In the genomic region with DNA sequence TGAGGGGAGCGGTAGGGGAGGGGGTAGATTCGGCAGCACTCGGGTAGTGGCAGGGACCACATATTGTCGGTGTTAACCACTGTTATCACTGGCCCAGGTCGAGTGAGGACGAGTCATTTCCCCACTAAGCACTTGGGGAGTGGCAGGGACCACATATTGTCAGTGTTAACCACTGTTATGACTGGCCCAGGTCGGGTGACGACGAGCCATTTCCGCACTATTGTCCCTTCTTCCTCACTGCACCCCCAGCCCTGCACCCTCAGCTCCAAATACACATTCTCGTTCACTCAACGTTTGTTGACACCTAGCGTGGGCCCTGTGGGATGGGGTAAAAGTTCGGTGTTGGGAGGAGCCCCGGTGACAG, we compare ENCODE assay signal across 8 cellular contexts. TPM values are rescaled to one million over a fixed set of nuclear protein-coding genes. Genes with fewer than 3 reads are reported as not detected.
DNase-seq lines count a peak whose midpoint lies in the region; ATAC-seq, FAIRE-seq and TF ChIP-seq lines count a peak whose summit lies in the region.

No MANE protein-coding gene starts in this region.

- POLR2A ChIA-PET in HepG2 (lab: Yijun Ruan, JAX) = interaction anchor here (0.9 to 2.3 kb wide), 4 partner anchors 10 to 35 kb away, joined by 3 to 12 read pairs (median 6); a partner anchor contains a TSS

- intact Hi-C loops in HepG2 (cut with micrococcal nuclease; ENCODE audit: unreplicated experiment) = no loop called here

- H3K4me1 ChIP-seq in astrocyte (ENCODE audit: insufficient read depth, low read length) = peaks cover 21% of the 10 kb centered on the region
- H3K4me1 ChIP-seq in HepG2 (ENCODE audit: insufficient read depth, low read length) = peaks cover 30% of the 10 kb centered on the region

- peaks cover 8% of the 10 kb centered on the region for H3K27me3 Mint-ChIP-seq in astrocyte (ENCODE audit: low read depth, unreplicated experiment)

- H3K27me3 ChIP-seq in astrocyte (ENCODE audit: insufficient read depth, low read length) = no peaks in the 10 kb centered on the region
- peaks cover 0 to 13% of the 10 kb centered on the region in 2 experiments; a peak in 3 of 5 replicates for H3K27me3 ChIP-seq in HepG2 (ENCODE audit: control insufficient read depth in 1 of 2, insufficient read depth in 2 of 2, low read length in 2 of 2)

- H3K9me3 ChIP-seq in SK-N-MC (ENCODE audit: low read depth, low read length) (no peaks in the 10 kb centered on the region), astrocyte (ENCODE audit: insufficient read depth, low read depth, low read length) (no peaks in the 10 kb centered on the region), HepG2 (ENCODE audit: low read length) (no peaks in the 10 kb centered on the region)

- H3K36me3 ChIP-seq in SK-N-MC (ENCODE audit: insufficient read depth, low read length) (peaks cover 14% of the 10 kb centered on the region), astrocyte (ENCODE audit: insufficient read depth, low read length) (no peaks in the 10 kb centered on the region), HepG2 (replicated peaks in 1 of 2; ENCODE audit: control insufficient read depth in 1 of 2, insufficient read depth in 2 of 2, low read length in 2 of 2) (0 out of 5 replicates have a peak, but pooled peaks cover 0 to 4% of the 10 kb centered on the region in 2 experiments)

- TF ChIP-seq CTCF in astrocyte (IDR thresholded peaks at IDR 0.05; ENCODE audit: insufficient read depth, low read depth, low read length) (no peak), HepG2 (CRISPR knock-in tag; IDR thresholded peaks at IDR 0.05) (no peak)

- H4K20me1 ChIP-seq in astrocyte (ENCODE audit: insufficient read depth, low read length) (peaks cover 6% of the 10 kb centered on the region), HepG2 (ENCODE audit: insufficient read depth, low read length) (no peaks in the 10 kb centered on the region)

- TF ChIP-seq EP300 in HepG2 (IDR thresholded peaks at IDR 0.05; ENCODE audit: low read depth in 2 of 2, low read length in 2 of 2) = no peak
- TF ChIP-seq EP300 in HepG2 (CRISPR knock-in tag; IDR thresholded peaks at IDR 0.05; ENCODE audit: borderline replicate concordance) = no peak

- peak overlapping the region; percentile 80 for H3K4me3 Mint-ChIP-seq in astrocyte (ENCODE audit: unreplicated experiment)

- WGBS in HepG2 (ENCODE audit: low lambda C conversion rate) = 59% methylated on average over 13 of the region's 15 CpGs

- no peak for DNase-seq in SK-N-MC (ENCODE audit: low read depth, low spot score)
- no peak for DNase-seq in astrocyte (ENCODE audit: low read depth)
- no peak for DNase-seq in HepG2 (ENCODE audit: low spot score)
- DNase-seq in stimulated activated CD8-positive, alpha-beta memory T cell treated with anti-CD3 and anti-CD28 coated beads, Interleukin-12 subunit alpha, Interleukin-12 subunit beta, amount 100 ng/mL, for 24 hours (ENCODE audit: extremely low read depth) = peak; percentile 54
- no peak for DNase-seq in dedifferentiated amniotic fluid mesenchymal stem cell (ENCODE audit: extremely low spot score)
- no peak for DNase-seq in cerebellum (ENCODE audit: low spot score)

- H2AFZ ChIP-seq in astrocyte (ENCODE audit: low read depth, low read length) (peak overlapping the region; percentile 79), HepG2 (ENCODE audit: low read length) (peak overlapping the region; percentile 54)

- H3K9ac ChIP-seq in SK-N-MC (ENCODE audit: insufficient read length) (peak overlapping the region; percentile 79), astrocyte (ENCODE audit: low read length) (peak overlapping the region; percentile 92), HepG2 (ENCODE audit: insufficient read depth, low read depth, low read length) (peak overlapping the region; percentile 84)

- H3K4me3 ChIP-seq in SK-N-MC = peak overlapping the region; percentile 98
- peak overlapping the region; percentile 91 for H3K4me3 ChIP-seq in astrocyte (ENCODE audit: insufficient read depth, low read depth, low read length)
- H3K4me3 ChIP-seq in HepG2 (replicated peaks in 1 of 3; ENCODE audit: insufficient read depth in 1 of 3, low read depth in 2 of 3, low read length in 3 of 3) = peak overlapping the region; percentile 51 to 80 (median 70)

- H3K36me3 Mint-ChIP-seq in astrocyte (ENCODE audit: low read depth, unreplicated experiment) = peaks cover 2% of the 10 kb centered on the region

- no peak for TF ChIP-seq POLR2A in HepG2 (IDR thresholded peaks at IDR 0.05; ENCODE audit: insufficient read depth in 1 of 2, low read depth in 2 of 2, low read length in 2 of 2)

- no peak for TF ChIP-seq RAD21 in HepG2 (CRISPR knock-in tag; IDR thresholded peaks at IDR 0.05)

- H3K9me3 Mint-ChIP-seq in astrocyte (ENCODE audit: unreplicated experiment) = no peaks in the 10 kb centered on the region

- FAIRE-seq in astrocyte (lab: Jason Lieb, UNC) = no peak
- FAIRE-seq in HepG2 (lab: Jason Lieb, UNC) = no peak

- ATAC-seq in GM18517 (IDR thresholded peaks at IDR 0.05; ENCODE audit: unreplicated experiment) (peak; percentile 55), HG02852 (IDR thresholded peaks at IDR 0.05; ENCODE audit: unreplicated experiment) (peak; percentile 57), HepG2 (peak; percentile 1)

- no peak overlapping the region for H3K27ac ChIP-seq in SK-N-MC
- peak overlapping the region; percentile 28 for H3K27ac ChIP-seq in astrocyte (ENCODE audit: low read depth, low read length)
- peak overlapping the region; percentile 79 for H3K27ac ChIP-seq in HepG2 (ENCODE audit: extremely low read length, insufficient read depth, low read length)

- H3K79me2 ChIP-seq in astrocyte (ENCODE audit: insufficient read depth, low read length) (peaks cover 16% of the 10 kb centered on the region), HepG2 (ENCODE audit: insufficient read depth, low read length) (no peaks in the 10 kb centered on the region)

- H3K4me2 ChIP-seq in astrocyte (ENCODE audit: low read length) (peak overlapping the region; percentile 93), HepG2 (ENCODE audit: low read depth, low read length) (peak overlapping the region; percentile 85)

- BruUV-seq in HepG2 (replicated peaks; lab: Mats Ljungman, UMichigan) = TSS peak; percentile 81

- in situ Hi-C loops in HepG2 (cut with HindIII; ENCODE audit: extremely low pct_ligation_motif_present, low pct_unique_long_range_greater_than_20kb) = no loop called here

- CTCF ChIA-PET in HepG2 (lab: Yijun Ruan, JAX; ENCODE audit: low intra/inter-chr PET ratio, low total read pairs) = no interaction called here

- peaks cover 15% of the 10 kb centered on the region for H3K4me1 Mint-ChIP-seq in astrocyte (ENCODE audit: low read depth, unreplicated experiment)

- peak overlapping the region; percentile 48 for H3K27ac Mint-ChIP-seq in astrocyte (ENCODE audit: unreplicated experiment)

RNA-seq across cellular contexts. Expression of a gene that starts 0.5 kb away (rescaled TPM):
- 32.9 and 35.8 TPM in 2 replicates for total RNA-seq in astrocyte
- 6.7 and 13.7 TPM in 2 replicates for total RNA-seq in HepG2 (2016; rRNA removed; fragmentation: Illumina TruSeq; extraction: Trizol)
- 1.8 and 2.2 TPM in 2 replicates for total RNA-seq in HepG2 (2016; cell fraction: cytosol; rRNA removed; fragmentation: Illumina TruSeq; extraction: Trizol; ENCODE audit: low read depth)
- 8.0 and 12.5 TPM in 2 replicates for total RNA-seq in HepG2 (2016; cell fraction: insoluble cytoplasmic fraction; rRNA removed; fragmentation: Illumina TruSeq; extraction: Trizol)
- 3.0 and 3.5 TPM in 2 replicates for total RNA-seq in HepG2 (2016; cell fraction: membrane; rRNA removed; fragmentation: Illumina TruSeq; extraction: Trizol)
- total RNA-seq in HepG2 (2016; cell fraction: nucleus; rRNA removed; fragmentation: Illumina TruSeq; extraction: Trizol) = 18.3 and 18.9 TPM in 2 replicates
- 10.0 and 10.1 TPM in 2 replicates for polyA plus RNA-seq in HepG2 (2011; rRNA removed)
- polyA plus RNA-seq in HepG2 (2011; cell fraction: cytosol; rRNA removed) = 5.0 and 7.4 TPM in 2 replicates
- 10.6 and 11.1 TPM in 2 replicates for polyA plus RNA-seq in HepG2 (2011; cell fraction: nucleus; rRNA removed)
- polyA plus RNA-seq in HepG2 (2012) = 10.4 and 11.3 TPM in 2 replicates
- polyA plus RNA-seq in HepG2 (2016; cell fraction: cytosol; fragmentation: Illumina TruSeq; extraction: Trizol; ENCODE audit: low read depth) = 0.95 and 1.3 TPM in 2 replicates
- 6.2 and 8.3 TPM in 2 replicates for polyA plus RNA-seq in HepG2 (2016; cell fraction: insoluble cytoplasmic fraction; fragmentation: Illumina TruSeq; extraction: Trizol; ENCODE audit: low read depth)
- polyA plus RNA-seq in HepG2 (2016; cell fraction: membrane; fragmentation: Illumina TruSeq; extraction: Trizol; ENCODE audit: low read depth) = 2.4 TPM in 2 replicates
- 21.3 and 21.9 TPM in 2 replicates for polyA plus RNA-seq in HepG2 (2016; cell fraction: nucleus; fragmentation: Illumina TruSeq; extraction: Trizol; ENCODE audit: insufficient read depth, low read depth)
- 4.3 and 5.8 TPM in 2 replicates for polyA minus RNA-seq in HepG2 (2011; rRNA and poly(A)+ RNA removed; ENCODE audit: low replicate concordance)
- polyA minus RNA-seq in HepG2 (2011; cell fraction: cytosol; rRNA and poly(A)+ RNA removed) = 4.4 and 5.8 TPM in 2 replicates
- 26.1 and 29.2 TPM in 2 replicates for polyA minus RNA-seq in HepG2 (2011; cell fraction: nucleus; rRNA and poly(A)+ RNA removed)
- total RNA-seq in cerebellum = 19.1 TPM

RNA-seq across cellular contexts. Expression of a gene that starts 35.5 kb away (rescaled TPM):
- total RNA-seq in astrocyte (36.0 and 37.2 TPM in 2 replicates), HepG2 (2016; rRNA removed; fragmentation: Illumina TruSeq; extraction: Trizol) (18.5 and 22.6 TPM in 2 replicates), cerebellum (80.1 TPM)
- 2.3 and 2.6 TPM in 2 replicates for total RNA-seq in HepG2 (2016; cell fraction: cytosol; rRNA removed; fragmentation: Illumina TruSeq; extraction: Trizol; ENCODE audit: low read depth)
- total RNA-seq in HepG2 (2016; cell fraction: insoluble cytoplasmic fraction; rRNA removed; fragmentation: Illumina TruSeq; extraction: Trizol) = 18.5 and 23.2 TPM in 2 replicates
- 7.6 and 9.0 TPM in 2 replicates for total RNA-seq in HepG2 (2016; cell fraction: membrane; rRNA removed; fragmentation: Illumina TruSeq; extraction: Trizol)
- 20.3 and 21.3 TPM in 2 replicates for total RNA-seq in HepG2 (2016; cell fraction: nucleus; rRNA removed; fragmentation: Illumina TruSeq; extraction: Trizol)
- polyA plus RNA-seq in HepG2 (2011; rRNA removed) = 10.6 and 11.5 TPM in 2 replicates
- polyA plus RNA-seq in HepG2 (2011; cell fraction: cytosol; rRNA removed) = 6.0 and 9.2 TPM in 2 replicates
- 7.8 and 8.4 TPM in 2 replicates for polyA plus RNA-seq in HepG2 (2011; cell fraction: nucleus; rRNA removed)
- polyA plus RNA-seq in HepG2 (2012) = 13.9 and 14.9 TPM in 2 replicates
- polyA plus RNA-seq in HepG2 (2016; cell fraction: cytosol; fragmentation: Illumina TruSeq; extraction: Trizol; ENCODE audit: low read depth) = 0.85 and 1.0 TPM in 2 replicates
- polyA plus RNA-seq in HepG2 (2016; cell fraction: insoluble cytoplasmic fraction; fragmentation: Illumina TruSeq; extraction: Trizol; ENCODE audit: low read depth) = 18.4 and 20.6 TPM in 2 replicates
- 4.1 and 4.8 TPM in 2 replicates for polyA plus RNA-seq in HepG2 (2016; cell fraction: membrane; fragmentation: Illumina TruSeq; extraction: Trizol; ENCODE audit: low read depth)
- polyA plus RNA-seq in HepG2 (2016; cell fraction: nucleus; fragmentation: Illumina TruSeq; extraction: Trizol; ENCODE audit: insufficient read depth, low read depth) = 15.3 and 17.3 TPM in 2 replicates
- polyA minus RNA-seq in HepG2 (2011; rRNA and poly(A)+ RNA removed; ENCODE audit: low replicate concordance) = 12.2 and 30.0 TPM in 2 replicates
- 14.8 and 21.8 TPM in 2 replicates for polyA minus RNA-seq in HepG2 (2011; cell fraction: cytosol; rRNA and poly(A)+ RNA removed)
- polyA minus RNA-seq in HepG2 (2011; cell fraction: nucleus; rRNA and poly(A)+ RNA removed) = 49.8 and 50.1 TPM in 2 replicates

RNA-seq across cellular contexts. Expression of a gene that starts 43.1 kb away (rescaled TPM):
- total RNA-seq in astrocyte (not detected in 2 replicates), HepG2 (2016; rRNA removed; fragmentation: Illumina TruSeq; extraction: Trizol) (not detected in 2 replicates), cerebellum (not detected)
- total RNA-seq in HepG2 (2016; cell fraction: cytosol; rRNA removed; fragmentation: Illumina TruSeq; extraction: Trizol; ENCODE audit: low read depth) = not detected in 2 replicates
- not detected in 2 replicates for total RNA-seq in HepG2 (2016; cell fraction: insoluble cytoplasmic fraction; rRNA removed; fragmentation: Illumina TruSeq; extraction: Trizol)
- total RNA-seq in HepG2 (2016; cell fraction: membrane; rRNA removed; fragmentation: Illumina TruSeq; extraction: Trizol) = not detected in 2 replicates
- not detected in 2 replicates for total RNA-seq in HepG2 (2016; cell fraction: nucleus; rRNA removed; fragmentation: Illumina TruSeq; extraction: Trizol)
- polyA plus RNA-seq in HepG2 (2011; rRNA removed) = not detected in 2 replicates
- polyA plus RNA-seq in HepG2 (2011; cell fraction: cytosol; rRNA removed) = not detected in 2 replicates
- polyA plus RNA-seq in HepG2 (2011; cell fraction: nucleus; rRNA removed) = not detected in 2 replicates
- polyA plus RNA-seq in HepG2 (2012) = not detected in 2 replicates
- polyA plus RNA-seq in HepG2 (2016; cell fraction: cytosol; fragmentation: Illumina TruSeq; extraction: Trizol; ENCODE audit: low read depth) = not detected in 2 replicates
- polyA plus RNA-seq in HepG2 (2016; cell fraction: insoluble cytoplasmic fraction; fragmentation: Illumina TruSeq; extraction: Trizol; ENCODE audit: low read depth) = not detected in 2 replicates
- polyA plus RNA-seq in HepG2 (2016; cell fraction: membrane; fragmentation: Illumina TruSeq; extraction: Trizol; ENCODE audit: low read depth) = not detected in 2 replicates
- not detected in 2 replicates for polyA plus RNA-seq in HepG2 (2016; cell fraction: nucleus; fragmentation: Illumina TruSeq; extraction: Trizol; ENCODE audit: insufficient read depth, low read depth)
- not detected in 2 replicates for polyA minus RNA-seq in HepG2 (2011; rRNA and poly(A)+ RNA removed; ENCODE audit: low replicate concordance)
- polyA minus RNA-seq in HepG2 (2011; cell fraction: cytosol; rRNA and poly(A)+ RNA removed) = not detected in 2 replicates
- polyA minus RNA-seq in HepG2 (2011; cell fraction: nucleus; rRNA and poly(A)+ RNA removed) = not detected in 2 replicates

Comparison
In these comparisons a context has a peak if more than half of its experiments do, and no peak if none do; other contexts are left out.
1. ATAC-seq: peak in every context shown above with its lines; median percentile 57 in HG02852; 55 in GM18517; 1 in HepG2.